In the genomic region with DNA sequence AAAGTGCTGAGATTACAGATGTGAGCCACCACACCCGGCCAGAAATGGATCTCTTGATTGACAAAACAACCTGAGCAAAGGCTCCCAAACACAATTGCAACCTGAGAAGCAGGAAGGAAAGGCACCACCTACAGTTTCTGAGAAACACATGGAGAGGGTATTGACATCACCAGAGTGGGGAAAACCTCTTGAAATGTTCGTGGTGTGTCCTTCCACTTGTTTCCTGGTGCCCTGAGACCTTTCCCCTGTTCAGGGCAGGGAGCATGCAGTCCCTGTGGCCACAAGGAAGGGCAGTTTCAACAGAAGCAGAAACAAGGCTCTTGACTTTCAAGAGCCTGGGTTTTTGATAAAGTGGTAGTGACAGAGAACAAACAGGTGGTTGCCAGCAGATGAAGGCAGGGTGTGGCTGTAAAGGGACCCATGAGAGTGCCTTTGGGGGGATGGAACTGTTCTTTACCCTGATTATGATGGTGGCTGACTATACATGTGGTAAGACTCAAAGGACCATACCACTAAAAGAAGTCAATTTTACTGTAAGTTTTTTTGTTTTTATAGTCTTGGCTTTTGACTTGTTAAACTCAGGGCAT, we compare ENCODE assay signal across 19 cellular contexts. TPM values are rescaled to one million over a fixed set of nuclear protein-coding genes. Genes with fewer than 3 reads are reported as not detected.
DNase-seq lines count a peak whose midpoint lies in the region; ATAC-seq and TF ChIP-seq lines count a peak whose summit lies in the region.
"Had no signal": no experiment of that assay in that cellular context is flagged by ENCODE, and none has a peak within 500 bp of the region (broad histone marks: within the 10 kb centered on the region; RNA-seq: fewer than 3 reads in every experiment).

No MANE protein-coding gene starts in this region.

- CTCF ChIA-PET in activated naive CD4-positive, alpha-beta T cell treated with anti-CD3 and anti-CD28 coated beads, Interleukin-2, amount 10 ng/mL, durations not matched to agents 7 days and 5 days (lab: Charles Lee): no interaction called here

- H3K4ac ChIP-seq in trophoblast cell (ENCODE audit: low read depth, low read length): no peak overlapping the region

- DNase-seq in activated naive CD4-positive, alpha-beta T cell treated with anti-CD3 and anti-CD28 coated beads, Interleukin-2, amount 10 ng/mL, durations not matched to agents 7 days and 5 days: no peak
- DNase-seq in activated naive CD4-positive, alpha-beta T cell (lab: John Stamatoyannopoulos, UW): no peak
- DNase-seq in NCI-H187 treated with DMSO at 0.1 percent for 48 hours (lab: John Stamatoyannopoulos, UW): peak; percentile 58
- peak; percentile 8 for DNase-seq in NCI-H69 (lab: John Stamatoyannopoulos, UW)
- DNase-seq in thyroid gland: peak; percentile 49 to 65
- no peak for DNase-seq in left ventricle myocardium superior
- DNase-seq in T-helper 9 cell: no peak
- no peak for DNase-seq in trophoblast cell
- DNase-seq: activated B cell treated with CpG ODN at 0.5 μM for 24 hours; CD4-positive, alpha-beta T cell; cerebellar nuclear complex; DND-41; heart right ventricle; left ventricle myocardium inferior; MG63 had no signal

- no peaks in the 10 kb centered on the region for H3K36me3 Mint-ChIP-seq in activated naive CD4-positive, alpha-beta T cell treated with anti-CD3 and anti-CD28 coated beads, Interleukin-2, amount 10 ng/mL, durations not matched to agents 7 days and 5 days

- peak overlapping the region in 1 of 3 donors; percentile 44 for H3K27ac ChIP-seq in thyroid gland
- no peak overlapping the region for H3K27ac ChIP-seq in trophoblast cell (ENCODE audit: low read depth, low read length)
- H3K27ac ChIP-seq: epithelial cell of prostate, heart right ventricle, left ventricle myocardium inferior had no signal

- whole genome bisulfite sequencing in thyroid gland, 2 donors: 0 to 14% methylated on average over 2 of the region's 2 CpGs
- WGBS in trophoblast cell (ENCODE audit: extremely low coverage, insufficient coverage, insufficient read length): no CpG with 5 or more reads among the region's 2 CpGs

- no peak overlapping the region for H3K23ac ChIP-seq in trophoblast cell (ENCODE audit: low read length)

- no peak overlapping the region for H2BK120ac ChIP-seq in trophoblast cell (ENCODE audit: insufficient read depth, low read length, poor library complexity)

- no peak overlapping the region for H3K9ac ChIP-seq in trophoblast cell (ENCODE audit: low read length)

- H3K9me3 ChIP-seq in thyroid gland (no peaks in the 10 kb centered on the region), trophoblast cell (ENCODE audit: insufficient read depth, low read depth, low read length) (no peaks in the 10 kb centered on the region)
- H3K9me3 ChIP-seq: heart right ventricle, left ventricle myocardium inferior, MG63 had no signal

- no peak for TF ChIP-seq POLR2A in thyroid gland (IDR thresholded peaks at IDR 0.05)

- H2BK5ac ChIP-seq in trophoblast cell (ENCODE audit: low read depth, low read length, poor library complexity): no peak overlapping the region

- no peak overlapping the region for H4K8ac ChIP-seq in trophoblast cell (ENCODE audit: low read depth, low read length)

- H3K4me3 ChIP-seq in thyroid gland (replicated peaks in 1 of 3) (no peak overlapping the region), trophoblast cell (ENCODE audit: low read depth, low read length) (no peak overlapping the region)
- H3K4me3 ChIP-seq: heart right ventricle, left ventricle myocardium inferior, MG63 had no signal

- no peaks in the 10 kb centered on the region for H3K79me1 ChIP-seq in trophoblast cell (ENCODE audit: low read length)

- peaks cover 33% of the 10 kb centered on the region for H3K4me1 Mint-ChIP-seq in activated naive CD4-positive, alpha-beta T cell treated with anti-CD3 and anti-CD28 coated beads, Interleukin-2, amount 10 ng/mL, durations not matched to agents 7 days and 5 days
- H3K4me1 Mint-ChIP-seq: activated B cell treated with CpG ODN at 0.5 μM for 24 hours; activated T-helper 17 cell treated with anti-CD3 and anti-CD28 coated beads, Interleukin-2, amount 50 U/mL, for 72 hours had no signal

- peaks cover 0 to 5% of the 10 kb centered on the region in 2 donors for H3K4me1 ChIP-seq in thyroid gland
- H3K4me1 ChIP-seq in trophoblast cell (ENCODE audit: control insufficient read depth in 1 of 2, insufficient read depth in 2 of 2, low read length in 2 of 2): no peaks in the 10 kb centered on the region
- H3K4me1 ChIP-seq: heart right ventricle, left ventricle myocardium inferior had no signal

- H3K79me2 ChIP-seq in trophoblast cell (ENCODE audit: control insufficient read depth, insufficient read depth, low read length, poor library complexity): no peaks in the 10 kb centered on the region

- no peak overlapping the region for H3K4me2 ChIP-seq in trophoblast cell (ENCODE audit: low read length)

- no peak overlapping the region for H4K91ac ChIP-seq in trophoblast cell (ENCODE audit: low read depth, low read length)

- no peaks in the 10 kb centered on the region for H3K9me3 Mint-ChIP-seq in activated naive CD4-positive, alpha-beta T cell treated with anti-CD3 and anti-CD28 coated beads, Interleukin-2, amount 10 ng/mL, durations not matched to agents 7 days and 5 days
- H3K9me3 Mint-ChIP-seq: activated B cell treated with CpG ODN at 0.5 μM for 24 hours; activated T-helper 17 cell treated with anti-CD3 and anti-CD28 coated beads, Interleukin-2, amount 50 U/mL, for 72 hours; CD4-positive, alpha-beta T cell had no signal

- no peak overlapping the region for H3K18ac ChIP-seq in trophoblast cell (ENCODE audit: low read length)

- no peak overlapping the region for H3K14ac ChIP-seq in trophoblast cell (ENCODE audit: low read length)

- no peak for TF ChIP-seq CTCF in thyroid gland (IDR thresholded peaks at IDR 0.05)

- peaks cover 50% of the 10 kb centered on the region for H3K27me3 Mint-ChIP-seq in activated naive CD4-positive, alpha-beta T cell treated with anti-CD3 and anti-CD28 coated beads, Interleukin-2, amount 10 ng/mL, durations not matched to agents 7 days and 5 days

- H3K4me3 Mint-ChIP-seq in activated naive CD4-positive, alpha-beta T cell treated with anti-CD3 and anti-CD28 coated beads, Interleukin-2, amount 10 ng/mL, durations not matched to agents 7 days and 5 days: no peak overlapping the region
- H3K4me3 Mint-ChIP-seq: activated B cell treated with CpG ODN at 0.5 μM for 24 hours; activated T-helper 17 cell treated with anti-CD3 and anti-CD28 coated beads, Interleukin-2, amount 50 U/mL, for 72 hours; CD4-positive, alpha-beta T cell had no signal

- H3K27me3 ChIP-seq in thyroid gland: no peaks in the 10 kb centered on the region
- H3K27me3 ChIP-seq in trophoblast cell (ENCODE audit: insufficient read depth, low read length): no peaks in the 10 kb centered on the region

- H2BK12ac ChIP-seq in trophoblast cell (ENCODE audit: low read length): no peak overlapping the region

- peak overlapping the region; percentile 73 for H3K27ac Mint-ChIP-seq in activated naive CD4-positive, alpha-beta T cell treated with anti-CD3 and anti-CD28 coated beads, Interleukin-2, amount 10 ng/mL, durations not matched to agents 7 days and 5 days
- H3K27ac Mint-ChIP-seq: activated B cell treated with CpG ODN at 0.5 μM for 24 hours; activated T-helper 17 cell treated with anti-CD3 and anti-CD28 coated beads, Interleukin-2, amount 50 U/mL, for 72 hours; CD4-positive, alpha-beta T cell had no signal

- ATAC-seq in left ventricle myocardium superior: no peak
- ATAC-seq: activated T-helper 17 cell treated with anti-CD3 and anti-CD28 coated beads, Interleukin-2, amount 50 U/mL, for 72 hours had no signal

- no peak overlapping the region for H2AFZ ChIP-seq in trophoblast cell (ENCODE audit: insufficient read depth, low read length, poor library complexity)

- H3K36me3 ChIP-seq in thyroid gland (no peaks in the 10 kb centered on the region), trophoblast cell (ENCODE audit: control insufficient read depth in 1 of 2, insufficient read depth in 2 of 2, low read length in 2 of 2) (no peaks in the 10 kb centered on the region)
- H3K36me3 ChIP-seq: heart right ventricle, left ventricle myocardium inferior, MG63 had no signal

- H2AK5ac ChIP-seq in trophoblast cell (ENCODE audit: low read length): no peak overlapping the region

- H4K12ac ChIP-seq in trophoblast cell (ENCODE audit: low read depth, low read length): no peak overlapping the region

- intact Hi-C loops in thyroid gland (cut with DNase I) (no loop called here), left ventricle myocardium superior (cut with micrococcal nuclease) (no loop called here)

RNA-seq across cellular contexts. Expression of a gene that starts 3.2 kb away (rescaled TPM):
- total RNA-seq in thyroid gland (not detected), left ventricle myocardium superior (not detected)
- polyA plus RNA-seq in trophoblast cell (2013): not detected in 2 replicates
- total RNA-seq: activated B cell treated with CpG ODN at 0.5 μM for 24 hours; activated T-helper 17 cell treated with anti-CD3 and anti-CD28 coated beads, Interleukin-2, amount 50 U/mL, for 72 hours; CD4-positive, alpha-beta T cell; heart right ventricle; left ventricle myocardium inferior; mucosa of gallbladder; posterior vena cava had no signal
- polyA plus RNA-seq: heart right ventricle had no signal

RNA-seq across cellular contexts. Expression of a gene that starts 15.4 kb away (rescaled TPM):
- total RNA-seq in thyroid gland (not detected), left ventricle myocardium superior (not detected)
- not detected in 2 replicates for polyA plus RNA-seq in trophoblast cell (2013)
- total RNA-seq: activated B cell treated with CpG ODN at 0.5 μM for 24 hours; activated T-helper 17 cell treated with anti-CD3 and anti-CD28 coated beads, Interleukin-2, amount 50 U/mL, for 72 hours; CD4-positive, alpha-beta T cell; heart right ventricle; left ventricle myocardium inferior; mucosa of gallbladder; posterior vena cava had no signal
- polyA plus RNA-seq: heart right ventricle had no signal

RNA-seq across cellular contexts. Expression of a gene that starts 50.4 kb away (rescaled TPM):
- total RNA-seq in thyroid gland: not detected
- total RNA-seq in left ventricle myocardium superior: not detected
- not detected in 2 replicates for polyA plus RNA-seq in trophoblast cell (2013)
- total RNA-seq: activated B cell treated with CpG ODN at 0.5 μM for 24 hours; activated T-helper 17 cell treated with anti-CD3 and anti-CD28 coated beads, Interleukin-2, amount 50 U/mL, for 72 hours; CD4-positive, alpha-beta T cell; heart right ventricle; left ventricle myocardium inferior; posterior vena cava had no signal

Comparison
In these comparisons a context has a peak if more than half of its experiments do, and no peak if none do; other contexts are left out.
1. DNase-seq: peak in NCI-H187 treated with DMSO at 0.1 percent for 48 hours (single experiment), NCI-H69 (single experiment) and thyroid gland (2 of 2); none in activated naive CD4-positive, alpha-beta T cell treated with anti-CD3 and anti-CD28 coated beads, Interleukin-2, amount 10 ng/mL, durations not matched to agents 7 days and 5 days (single experiment), activated naive CD4-positive, alpha-beta T cell (0 of 4), left ventricle myocardium superior (single experiment), T-helper 9 cell (single experiment) and trophoblast cell (0 of 2).